ENCODE assay signal across 24 cellular contexts in genomic region chr3:30260747-30261146, GRCh38.
DNase-seq lines count a peak whose midpoint lies in the region; ATAC-seq, FAIRE-seq and TF ChIP-seq lines count a peak whose summit lies in the region.
"Had no signal": no experiment of that assay in that cellular context is flagged by ENCODE, and none has a peak within 500 bp of the region (broad histone marks: within the 10 kb centered on the region; RNA-seq: fewer than 3 reads in every experiment).

No MANE protein-coding gene starts in this region.

- no peak for ATAC-seq in SK-N-SH treated with all-trans-retinoic acid at 6 μM for 48 hours
- ATAC-seq: GM23338 had no signal

- H3K4me3 ChIP-seq in ACC112 (ENCODE audit: low read depth, low read length) (no peak overlapping the region), keratinocyte (ENCODE audit: control insufficient read depth in 2 of 3, extremely low read depth in 1 of 3, insufficient read depth in 2 of 3, low read depth in 1 of 3, low read length in 3 of 3) (no peak overlapping the region)
- H3K4me3 ChIP-seq: BLaER1, GM23338, HAP-1, MG63 had no signal

- TF ChIP-seq CTCF in keratinocyte (optimal IDR thresholded peaks at IDR 0.05 in 1 of 3, IDR thresholded peaks at IDR 0.05 in 1 of 3, conservative IDR thresholded peaks at IDR 0.05 in 1 of 3; ENCODE audit: extremely low read depth in 1 of 3, insufficient read depth in 2 of 3, low read length in 3 of 3) = no peak

- no peak overlapping the region for H3K4me2 ChIP-seq in keratinocyte (ENCODE audit: control insufficient read depth, extremely low read depth, insufficient read depth, low read depth, low read length)
- H3K4me2 ChIP-seq: BLaER1, GM23338 had no signal

- H3K9me3 ChIP-seq in keratinocyte (ENCODE audit: control insufficient read depth, low read depth, low read length) = no peaks in the 10 kb centered on the region
- H3K9me3 ChIP-seq: HAP-1, MG63 had no signal

- peak; percentile 21 for DNase-seq in ELR (ENCODE audit: low read depth)
- DNase-seq in keratinocyte (ENCODE audit: low read depth, low spot score) = no peak
- no peak for DNase-seq in NCI-H2029 treated with DMSO at 0.1 percent for 48 hours (lab: John Stamatoyannopoulos, UW)
- no peak for DNase-seq in head of caudate nucleus
- DNase-seq in NOMO-1 (lab: John Stamatoyannopoulos, UW; ENCODE audit: unreplicated experiment in 2 of 2) = no peak
- DNase-seq in DMS153 (lab: John Stamatoyannopoulos, UW) = no peak
- DNase-seq: Caco-2; CD4-positive, alpha-beta T cell; DMS 273 treated with DMSO at 0.1 percent for 48 hours; GF-D8; Kasumi-1; MG63; NCI-H1417 treated with DMSO at 0.1 percent for 48 hours; NCI-H187; NCI-H2107; NCI-H446 treated with DMSO at 0.1 percent for 48 hours; NCI-H526 treated with DMSO at 0.1 percent for 48 hours; SHP77; T-helper 2 cell had no signal

- intact Hi-C loops in head of caudate nucleus (cut with DNase I) = no loop called here

- H3K27me3 ChIP-seq in ACC112 (ENCODE audit: insufficient read depth, low read length) (no peaks in the 10 kb centered on the region), keratinocyte (ENCODE audit: control insufficient read depth, extremely low read depth, insufficient read depth, low read length) (no peaks in the 10 kb centered on the region)
- H3K27me3 ChIP-seq: BLaER1, MG63 had no signal

- H3K4me1 ChIP-seq in ACC112 (ENCODE audit: control insufficient read depth, insufficient read depth, low read length, unreplicated experiment) (peaks cover 43% of the 10 kb centered on the region), keratinocyte (ENCODE audit: control insufficient read depth, extremely low read depth, insufficient read depth, low read length) (peaks cover 3% of the 10 kb centered on the region)

- H3K36me3 ChIP-seq in ACC112 (ENCODE audit: insufficient read depth, low read length) (no peaks in the 10 kb centered on the region), keratinocyte (ENCODE audit: control insufficient read depth in 2 of 2, extremely low read depth in 1 of 2, insufficient read depth in 2 of 2, low read length in 2 of 2) (no peaks in the 10 kb centered on the region)
- H3K36me3 ChIP-seq: BLaER1, HAP-1, MG63 had no signal

- FAIRE-seq in keratinocyte (lab: Jason Lieb, UNC) = peak; percentile 36

- no peaks in the 10 kb centered on the region for H3K9me1 ChIP-seq in keratinocyte (ENCODE audit: control insufficient read depth, extremely low read depth, insufficient read depth, low read length)

- dilution Hi-C loops in keratinocyte (cut with MboI; ENCODE audit: extremely low pct_ligation_motif_present, low sequenced_read_pairs) = no loop called here

- peak overlapping the region; percentile 58 for H2AFZ ChIP-seq in ACC112 (ENCODE audit: low read length, unreplicated experiment)
- H2AFZ ChIP-seq in keratinocyte (ENCODE audit: control insufficient read depth, low read length) = no peak overlapping the region
- H2AFZ ChIP-seq: GM23338 had no signal

- no peaks in the 10 kb centered on the region for H3K79me2 ChIP-seq in ACC112 (ENCODE audit: control insufficient read depth, insufficient read depth, low read length, unreplicated experiment)
- no peaks in the 10 kb centered on the region for H3K79me2 ChIP-seq in keratinocyte (ENCODE audit: control insufficient read depth, insufficient read depth, low read length)

- peak overlapping the region; percentile 27; the same call in 1 of the 2 replicates for H3K27ac ChIP-seq in ACC112 (ENCODE audit: low read depth, low read length)
- no peak overlapping the region for H3K27ac ChIP-seq in keratinocyte (ENCODE audit: control insufficient read depth, insufficient read depth, low read length)
- H3K27ac ChIP-seq: BLaER1 had no signal

- no peaks in the 10 kb centered on the region for H4K20me1 ChIP-seq in keratinocyte (ENCODE audit: control insufficient read depth, extremely low read depth, insufficient read depth, low read length)
- H4K20me1 ChIP-seq: BLaER1 had no signal

- no peak overlapping the region for H3K9ac ChIP-seq in keratinocyte (ENCODE audit: control insufficient read depth, extremely low read depth, insufficient read depth, low read length)
- H3K9ac ChIP-seq: BLaER1 had no signal

TF ChIP-seq in SK-N-SH treated with all-trans-retinoic acid at 6 μM for 48 hours, 23 proteins besides CTCF, POLR2A, EP300 and RAD21:
- TF ChIP-seq TSHZ2 (CRISPR knock-in tag; IDR thresholded peaks at IDR 0.05) = no peak
- peak; percentile 83 for TF ChIP-seq ISL1 (CRISPR knock-in tag; IDR thresholded peaks at IDR 0.05)
- no peak for TF ChIP-seq ZFP30 (CRISPR knock-in tag; IDR thresholded peaks at IDR 0.05)
